Comparison of ENCODE assay signal across 13 cellular contexts in genomic region chr11:112627588-112628045, GRCh38.
DNase-seq lines count a peak whose midpoint lies in the region; ATAC-seq and TF ChIP-seq lines count a peak whose summit lies in the region.
"Had no signal": no experiment of that assay in that cellular context is flagged by ENCODE, and none has a peak within 500 bp of the region (broad histone marks: within the 10 kb centered on the region; RNA-seq: fewer than 3 reads in every experiment).

No MANE protein-coding gene starts in this region.

- H3K79me2 ChIP-seq in PC-3 (ENCODE audit: low read length): no peaks in the 10 kb centered on the region

- DNase-seq in activated CD8-positive, alpha-beta memory T cell treated with anti-CD3 and anti-CD28 coated beads for 24 hours: no peak
- DNase-seq in PC-3 (no peak), inferior parietal cortex (ENCODE audit: extremely low spot score) (no peak)
- DNase-seq: activated gamma-delta T cell; central memory CD4-positive, alpha-beta T cell; NCI-H526 had no signal

- H3K27ac ChIP-seq in PC-3 (ENCODE audit: low read length): no peak overlapping the region
- H3K27ac ChIP-seq: esophagus muscularis mucosa, SJSA1 had no signal

- no peak for TF ChIP-seq CTCF in PC-3 (conservative IDR thresholded peaks at IDR 0.05; ENCODE audit: low read depth, low read length)

- ATAC-seq in GM18511 (IDR thresholded peaks at IDR 0.05; ENCODE audit: unreplicated experiment): peak; percentile 71
- peak; percentile 65 for ATAC-seq in GM19463 (IDR thresholded peaks at IDR 0.05; ENCODE audit: unreplicated experiment)
- ATAC-seq in HG02885 (IDR thresholded peaks at IDR 0.05; ENCODE audit: poor library complexity, unreplicated experiment): peak; percentile 78
- ATAC-seq in HG03575 (IDR thresholded peaks at IDR 0.05; ENCODE audit: extremely low read depth, insufficient number of reproducible peaks, low FRiP score, unreplicated experiment): peak; percentile 58
- no peak for ATAC-seq in PC-3
- no peak for ATAC-seq in GM19324 (IDR thresholded peaks at IDR 0.05; ENCODE audit: low FRiP score, unreplicated experiment)

- no peaks in the 10 kb centered on the region for H4K20me1 ChIP-seq in PC-3 (ENCODE audit: low read length)

- H3K9me3 ChIP-seq in PC-3 (ENCODE audit: low read length): no peaks in the 10 kb centered on the region
- H3K9me3 ChIP-seq: esophagus muscularis mucosa, SJSA1 had no signal

- no TSS peak for BruUV-seq in PC-3 (replicated peaks; lab: Mats Ljungman, UMichigan)

- CTCF ChIA-PET in PC-3 (lab: Charles Lee): no interaction called here

- peaks cover 15% of the 10 kb centered on the region; the same call in 1 of the 2 replicates for H3K27me3 ChIP-seq in PC-3 (ENCODE audit: low read length)
- H3K27me3 ChIP-seq: esophagus muscularis mucosa, SJSA1 had no signal

- intact Hi-C loops in PC-3 (cut with micrococcal nuclease): no loop called here

- H3K4me3 ChIP-seq in PC-3 (ENCODE audit: low read length): no peak overlapping the region
- H3K4me3 ChIP-seq: esophagus muscularis mucosa, SJSA1 had no signal

- POLR2A ChIA-PET in PC-3 (lab: Charles Lee; ENCODE audit: unreplicated experiment): no interaction called here

- H3K9me2 ChIP-seq in PC-3 (replicated peaks; ENCODE audit: low read length): no peaks in the 10 kb centered on the region

- H3K4me2 ChIP-seq in PC-3 (ENCODE audit: low read length): no peak overlapping the region

- no peak overlapping the region for H3K9ac ChIP-seq in PC-3 (ENCODE audit: low read length)

- H3K4me1 ChIP-seq in PC-3 (ENCODE audit: insufficient read depth, low read length): no peaks in the 10 kb centered on the region
- H3K4me1 ChIP-seq: esophagus muscularis mucosa, SJSA1 had no signal

- H3K36me3 ChIP-seq in PC-3 (ENCODE audit: low read depth, low read length): no peaks in the 10 kb centered on the region
- H3K36me3 ChIP-seq: esophagus muscularis mucosa, SJSA1 had no signal

- no peak overlapping the region for H2AFZ ChIP-seq in PC-3 (ENCODE audit: low read length)

- H3F3A ChIP-seq in PC-3 (ENCODE audit: low read length, unreplicated experiment): no peaks in the 10 kb centered on the region

Comparison
In these comparisons a context has a peak if more than half of its experiments do, and no peak if none do; other contexts are left out.
1. ATAC-seq: peak in GM18511 (single experiment), GM19463 (single experiment), HG02885 (single experiment) and HG03575 (single experiment); none in PC-3 (single experiment) and GM19324 (single experiment).